Comparison of ENCODE assay signal across 18 cellular contexts in genomic region chr20:61731363-61732181, GRCh38.
A peak's percentile ranks its signal among the peaks of the same experiment; 100 is the strongest.
DNase-seq lines count a peak whose midpoint lies in the region; ATAC-seq and TF ChIP-seq lines count a peak whose summit lies in the region.
"Had no signal": no experiment of that assay in that cellular context is flagged by ENCODE, and none has a peak within 500 bp of the region (broad histone marks: within the 10 kb centered on the region; RNA-seq: fewer than 3 reads in every experiment).

No MANE protein-coding gene starts in this region.

- no peak overlapping the region for H3K4me3 Mint-ChIP-seq in T-cell
- H3K4me3 Mint-ChIP-seq: activated naive CD4-positive, alpha-beta T cell treated with anti-CD3 and anti-CD28 coated beads, Interleukin-2, amount 50 U/mL, for 24 hours; CD8-positive, alpha-beta T cell; central memory CD8-positive, alpha-beta T cell; stimulated activated naive CD8-positive, alpha-beta T cell treated with anti-CD3 and anti-CD28 coated beads, Interleukin-15, Interleukin-2, amounts not matched to agents 100 ng/mL and 50 ng/mL, for 24 hours; T-helper 1 cell treated with Interleukin-12 subunit alpha and Interleukin-12 subunit beta and Interleukin-4 antibody, amounts not matched to agents 30 μg/mL and 1 μg/mL, for 36 hours had no signal

- H3K4me3 ChIP-seq in NB4 (ENCODE audit: low read depth, low read length) (no peak overlapping the region), choroid plexus epithelial cell (ENCODE audit: low read depth, low read length) (no peak overlapping the region)
- H3K4me3 ChIP-seq: vagina had no signal

- intact Hi-C loops in sciatic nerve (cut with DNase I): no loop called here

- peak; percentile 39 for DNase-seq in EL
- peak; percentile 12 for DNase-seq in NB4 (ENCODE audit: low read depth)
- peak; percentile 43 for DNase-seq in choroid plexus epithelial cell (ENCODE audit: low read depth)
- DNase-seq in renal cortical epithelial cell (ENCODE audit: low read depth): peak; percentile 29
- no peak for DNase-seq in NCI-H1436 treated with DMSO at 0.1 percent for 48 hours (lab: John Stamatoyannopoulos, UW)
- DNase-seq in sciatic nerve (ENCODE audit: low spot score): no peak
- DNase-seq in T-cell: no peak
- DNase-seq: activated CD4-positive, alpha-beta T cell treated with anti-CD3 and anti-CD28 coated beads for 1 hour; CD8-positive, alpha-beta T cell; Karpas-422; NCI-H146; NCI-H510A treated with DMSO at 0.1 percent for 48 hours had no signal

- TF ChIP-seq POLR2A in NB4 (IDR thresholded peaks at IDR 0.05; ENCODE audit: extremely low read depth, insufficient read length): no peak

- H3K36me3 Mint-ChIP-seq in T-cell: no peaks in the 10 kb centered on the region
- H3K36me3 Mint-ChIP-seq: activated naive CD4-positive, alpha-beta T cell treated with anti-CD3 and anti-CD28 coated beads, Interleukin-2, amount 50 U/mL, for 24 hours; CD8-positive, alpha-beta T cell had no signal

- no peaks in the 10 kb centered on the region for H3K9me3 Mint-ChIP-seq in T-cell
- H3K9me3 Mint-ChIP-seq: activated naive CD4-positive, alpha-beta T cell treated with anti-CD3 and anti-CD28 coated beads, Interleukin-2, amount 50 U/mL, for 24 hours; CD8-positive, alpha-beta T cell; central memory CD8-positive, alpha-beta T cell; stimulated activated naive CD8-positive, alpha-beta T cell treated with anti-CD3 and anti-CD28 coated beads, Interleukin-15, Interleukin-2, amounts not matched to agents 100 ng/mL and 50 ng/mL, for 24 hours; T-helper 1 cell treated with Interleukin-12 subunit alpha and Interleukin-12 subunit beta and Interleukin-4 antibody, amounts not matched to agents 30 μg/mL and 1 μg/mL, for 36 hours had no signal

- POLR2A ChIA-PET in T-cell (lab: Charles Lee): no interaction called here

- TF ChIP-seq CTCF in NB4 (IDR thresholded peaks at IDR 0.05; ENCODE audit: low read depth, low read length) (no peak), choroid plexus epithelial cell (conservative IDR thresholded peaks at IDR 0.05; ENCODE audit: low read depth, low read length) (no peak)

- peaks cover 15% of the 10 kb centered on the region in 2 donors for H3K27me3 Mint-ChIP-seq in T-cell
- H3K27me3 Mint-ChIP-seq: stimulated activated naive CD8-positive, alpha-beta T cell treated with anti-CD3 and anti-CD28 coated beads, Interleukin-15, Interleukin-2, amounts not matched to agents 100 ng/mL and 50 ng/mL, for 24 hours had no signal

- H3K27ac Mint-ChIP-seq in T-cell: no peak overlapping the region
- H3K27ac Mint-ChIP-seq: activated naive CD4-positive, alpha-beta T cell treated with anti-CD3 and anti-CD28 coated beads, Interleukin-2, amount 50 U/mL, for 24 hours; CD8-positive, alpha-beta T cell; stimulated activated naive CD8-positive, alpha-beta T cell treated with anti-CD3 and anti-CD28 coated beads, Interleukin-15, Interleukin-2, amounts not matched to agents 100 ng/mL and 50 ng/mL, for 24 hours; T-helper 1 cell treated with Interleukin-12 subunit alpha and Interleukin-12 subunit beta and Interleukin-4 antibody, amounts not matched to agents 30 μg/mL and 1 μg/mL, for 36 hours had no signal

- CTCF ChIA-PET in T-cell (lab: Charles Lee): no interaction called here

- H3K4me1 Mint-ChIP-seq in T-cell: no peaks in the 10 kb centered on the region
- H3K4me1 Mint-ChIP-seq: activated naive CD4-positive, alpha-beta T cell treated with anti-CD3 and anti-CD28 coated beads, Interleukin-2, amount 50 U/mL, for 24 hours; central memory CD8-positive, alpha-beta T cell had no signal

- ATAC-seq in sciatic nerve: no peak
- no peak for ATAC-seq in T-cell (replicated peaks in 1 of 4)
- ATAC-seq: CD8-positive, alpha-beta T cell; Panc1 had no signal

Comparison
In these comparisons a context has a peak if more than half of its experiments do, and no peak if none do; other contexts are left out.
1. DNase-seq: peak in EL (single experiment), NB4 (single experiment), choroid plexus epithelial cell (single experiment) and renal cortical epithelial cell (single experiment); none in NCI-H1436 treated with DMSO at 0.1 percent for 48 hours (single experiment), sciatic nerve (single experiment) and T-cell (0 of 34).